Comparison of ENCODE assay signal across 14 cellular contexts in the genomic region with DNA sequence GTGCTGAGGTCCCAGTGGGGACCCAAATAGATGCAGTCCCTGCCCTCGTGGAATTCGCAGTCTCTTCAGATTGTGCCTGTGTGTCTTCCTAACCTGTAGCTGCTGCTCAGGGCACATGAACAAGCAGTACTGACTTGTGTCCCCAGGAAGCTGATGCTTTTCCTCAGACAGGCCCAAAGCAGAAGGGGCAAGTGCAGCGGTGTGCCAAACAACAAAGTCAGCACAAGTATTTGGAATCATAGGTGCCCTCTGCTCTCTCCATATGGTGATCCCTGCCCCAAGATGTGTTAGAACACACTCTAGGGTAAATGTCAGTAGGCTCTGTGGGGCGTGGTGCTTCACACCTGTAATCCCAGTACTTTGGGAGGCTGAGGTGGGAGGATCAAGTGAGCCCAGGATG.
"Had no signal": no experiment of that assay in that cellular context is flagged by ENCODE, and none has a peak within 500 bp of the region (broad histone marks: within the 10 kb centered on the region; RNA-seq: fewer than 3 reads in every experiment).

No MANE protein-coding gene starts in this region.

- H3K27ac ChIP-seq: epithelial cell of prostate, pancreas, spleen, thoracic aorta, VCaP had no signal

- H3K27me3 Mint-ChIP-seq: dendritic cell treated with granulocyte-macrophage colony-stimulating factor and Interleukin-4, amounts not matched to agents 40 ng/mL and 50 ng/mL, for 4 days had no signal

- H3K27me3 ChIP-seq: pancreas, spleen had no signal

- DNase-seq: activated CD4-positive, alpha-beta T cell treated with anti-CD3 and anti-CD28 coated beads for 4 hours; activated naive CD4-positive, alpha-beta T cell treated with anti-CD3 and anti-CD28 coated beads, Interleukin-2, amount 50 U/mL, for 16 hours; effector memory CD4-positive, alpha-beta T cell; foreskin melanocyte; kidney glomerular epithelial cell; pancreas; spleen; stimulated activated CD4-positive, alpha-beta T cell treated with anti-CD3 and anti-CD28 coated beads, Interleukin-1b, Interleukin-23, amount 100 ng/mL, for 48 hours; T1000 had no signal

- ATAC-seq: pancreas, sciatic nerve had no signal

- H3K4me3 Mint-ChIP-seq: dendritic cell treated with granulocyte-macrophage colony-stimulating factor and Interleukin-4, amounts not matched to agents 40 ng/mL and 50 ng/mL, for 4 days had no signal

- H3K9me3 Mint-ChIP-seq: dendritic cell treated with granulocyte-macrophage colony-stimulating factor and Interleukin-4, amounts not matched to agents 40 ng/mL and 50 ng/mL, for 4 days had no signal

- H3K4me1 ChIP-seq: pancreas had no signal

- H3K9me3 ChIP-seq: pancreas, spleen, thoracic aorta had no signal

- H3K36me3 ChIP-seq: pancreas, spleen, thoracic aorta had no signal

- H3K4me3 ChIP-seq: pancreas, spleen, thoracic aorta had no signal

- H3K27ac Mint-ChIP-seq: dendritic cell treated with granulocyte-macrophage colony-stimulating factor and Interleukin-4, amounts not matched to agents 40 ng/mL and 50 ng/mL, for 4 days had no signal
